Comparison of ENCODE assay signal across 8 cellular contexts in the genomic region with DNA sequence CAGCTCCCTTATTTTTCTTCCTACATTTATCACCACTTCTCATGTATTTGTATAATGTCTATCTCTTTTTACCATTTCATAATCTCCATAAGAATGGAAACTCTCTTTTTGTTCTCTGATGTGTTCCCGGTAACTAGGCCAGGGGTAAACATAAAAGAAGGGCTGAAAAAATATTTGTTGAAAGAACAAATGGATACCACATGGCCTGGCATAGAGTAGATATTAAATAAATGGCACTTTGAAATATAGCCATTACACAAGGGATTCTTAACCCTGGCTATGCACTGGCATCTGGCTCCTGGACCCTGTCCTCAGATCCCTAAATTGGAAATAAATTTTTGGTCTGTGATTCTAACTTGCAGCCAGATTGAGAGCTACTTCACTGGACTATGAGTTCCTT.
"Had no signal": no experiment of that assay in that cellular context is flagged by ENCODE, and none has a peak within 500 bp of the region (broad histone marks: within the 10 kb centered on the region; RNA-seq: fewer than 3 reads in every experiment).

No MANE protein-coding gene starts in this region.

- H3K9me3 ChIP-seq: HAP-1 had no signal

- DNase-seq: GOT3, H7, HFFc6, KG1 had no signal

- H3K4me3 ChIP-seq: HAP-1 had no signal

- ATAC-seq: HCT116, HepG2 had no signal

- H3K36me3 ChIP-seq: HAP-1 had no signal

- FAIRE-seq: HepG2 had no signal

- H3K27ac ChIP-seq: HL-60 had no signal
